7 cellular contexts compared by ENCODE assay signal in the genomic region with DNA sequence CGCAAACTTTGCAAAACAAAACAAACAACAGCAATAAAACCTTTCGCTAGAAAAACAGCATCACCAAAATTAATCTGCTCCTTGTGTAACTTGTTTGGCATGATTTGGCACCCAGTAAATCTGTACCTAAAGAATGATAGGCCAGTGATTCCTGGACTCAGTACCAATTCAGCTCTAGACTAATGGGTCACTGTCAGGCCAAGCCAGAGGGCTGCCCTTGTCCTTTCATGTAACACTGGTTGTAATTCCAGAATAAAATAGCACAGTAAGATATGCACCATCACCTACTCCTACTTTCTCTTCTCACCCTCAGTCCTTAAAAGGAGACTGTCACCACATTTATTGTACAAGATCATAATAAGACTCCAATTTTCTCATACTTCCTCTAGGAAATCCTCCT.
"Had no signal": no experiment of that assay in that cellular context is flagged by ENCODE, and none has a peak within 500 bp of the region (broad histone marks: within the 10 kb centered on the region; RNA-seq: fewer than 3 reads in every experiment).

No MANE protein-coding gene starts in this region.

- H3K4me3 ChIP-seq: GM23248, HAP-1 had no signal

- H2AFZ ChIP-seq: GM23248 had no signal

- H3K9ac ChIP-seq: GM23248 had no signal

- ATAC-seq: HCT116 had no signal

- H3K36me3 ChIP-seq: HAP-1 had no signal

- H3K9me3 ChIP-seq: HAP-1 had no signal

- DNase-seq: GM23248, GOT3, H7, HFFc6, IMR-90 had no signal

- H3K27ac ChIP-seq: GM23248 had no signal
